Comparison of ENCODE assay signal across 8 cellular contexts in genomic region chr16:54936979-54937672, GRCh38. TPM values are rescaled to one million over a fixed set of nuclear protein-coding genes. Genes with fewer than 3 reads are reported as not detected.
DNase-seq lines count a peak whose midpoint lies in the region; ATAC-seq and TF ChIP-seq lines count a peak whose summit lies in the region.

No MANE protein-coding gene starts in this region.

- ATAC-seq in foreskin keratinocyte (peak; percentile 55), psoas muscle (peak; percentile 40 to 76 (median 71)), HG02973 (IDR thresholded peaks at IDR 0.05; ENCODE audit: unreplicated experiment) (no peak), GM18870 (IDR thresholded peaks at IDR 0.05; ENCODE audit: unreplicated experiment) (no peak), GM21381 (IDR thresholded peaks at IDR 0.05; ENCODE audit: unreplicated experiment) (no peak)

- DNase-seq in GM10266 (ENCODE audit: extremely low spot score) (peak; percentile 22), RWPE1 (ENCODE audit: low spot score) (no peak), foreskin keratinocyte (peak; percentile 55 to 75), psoas muscle (peak in 1 of 2 donors; percentile 81), T-helper 9 cell (no peak)

- CTCF ChIA-PET in RWPE1 (lab: Yijun Ruan, JAX), result interaction anchor here (0.6 to 1.4 kb wide), 5 partner anchors 13 to 339 kb away, joined by 3 to 5 read pairs (median 3); no protein-coding TSS in a partner anchor

- intact Hi-C loops in psoas muscle (cut with DNase I), result loop anchor here (1.0 to 10.0 kb wide), 6 partner anchors 13 to 1162 kb away; partner anchors contain the start of gene IRX3 (in 1 of the 2)

- no peaks in the 10 kb centered on the region for H3K9me3 ChIP-seq in psoas muscle

- H3K4me3 ChIP-seq in psoas muscle, result peak overlapping the region; percentile 89

- H3K27me3 ChIP-seq in foreskin keratinocyte, result no peaks in the 10 kb centered on the region
- peaks cover 0 to 33% (median 3%) of the 10 kb centered on the region in 3 donors for H3K27me3 ChIP-seq in psoas muscle (ENCODE audit: insufficient read depth in 3 of 3, low read length in 2 of 3)

- H3K27ac ChIP-seq in RWPE1, result no peak overlapping the region
- peak overlapping the region; percentile 58 for H3K27ac ChIP-seq in foreskin keratinocyte
- H3K27ac ChIP-seq in psoas muscle, result peak overlapping the region; percentile 77

- TF ChIP-seq CTCF in GM10266 (IDR thresholded peaks at IDR 0.05; ENCODE audit: control insufficient read depth, insufficient read depth, low read depth, missing control alignments) (peak; percentile 14), RWPE1 (conservative IDR thresholded peaks at IDR 0.05; ENCODE audit: low read depth) (peak; percentile 35), foreskin keratinocyte (conservative IDR thresholded peaks at IDR 0.05) (peak; percentile 82), psoas muscle (IDR thresholded peaks at IDR 0.05) (peak; percentile 55)

- 8 to 23% (median 9%) methylated on average over 39 of the region's 39 CpGs for WGBS in psoas muscle, 3 donors

- POLR2A ChIA-PET in RWPE1 (lab: Yijun Ruan, JAX; ENCODE audit: low non-redundant PET), result no interaction called here

- H3K4me1 ChIP-seq in foreskin keratinocyte (peaks cover 12% of the 10 kb centered on the region), psoas muscle (peaks cover 6% of the 10 kb centered on the region)

- no peaks in the 10 kb centered on the region for H3K36me3 ChIP-seq in psoas muscle (ENCODE audit: insufficient read depth in 1 of 2, low read depth in 1 of 2)

RNA-seq across cellular contexts. Expression of gene IRX5, which starts 6.5 kb away (rescaled TPM):
- 4.5 and 4.8 TPM in 2 replicates for total RNA-seq in foreskin keratinocyte
- polyA plus RNA-seq in foreskin keratinocyte, result 3.0 and 3.6 TPM in 2 replicates
- total RNA-seq in psoas muscle, result 1 to 10 TPM in 3 of 4 donors, under 1 TPM in 1; 0.56 to 6.8 (median 3.7) TPM
- polyA plus RNA-seq in psoas muscle, result 10 to 100 TPM in 2 of 3 donors, 1 to 10 TPM in 1; 1.0 to 13.0 (median 11.5) TPM

Comparison
In these comparisons a context has a peak if more than half of its experiments do, and no peak if none do; other contexts are left out.
1. DNase-seq: peak in GM10266 (single experiment) and foreskin keratinocyte (2 of 2); none in RWPE1 (single experiment) and T-helper 9 cell (single experiment).
2. CTCF ChIP-seq: peak in every context shown above with its lines; median percentile 82 in foreskin keratinocyte; 55 in psoas muscle; 35 in RWPE1; 14 in GM10266.
3. ATAC-seq: peak in foreskin keratinocyte (single experiment) and psoas muscle (4 of 4); none in HG02973 (single experiment), GM18870 (single experiment) and GM21381 (single experiment).